In the genomic region with DNA sequence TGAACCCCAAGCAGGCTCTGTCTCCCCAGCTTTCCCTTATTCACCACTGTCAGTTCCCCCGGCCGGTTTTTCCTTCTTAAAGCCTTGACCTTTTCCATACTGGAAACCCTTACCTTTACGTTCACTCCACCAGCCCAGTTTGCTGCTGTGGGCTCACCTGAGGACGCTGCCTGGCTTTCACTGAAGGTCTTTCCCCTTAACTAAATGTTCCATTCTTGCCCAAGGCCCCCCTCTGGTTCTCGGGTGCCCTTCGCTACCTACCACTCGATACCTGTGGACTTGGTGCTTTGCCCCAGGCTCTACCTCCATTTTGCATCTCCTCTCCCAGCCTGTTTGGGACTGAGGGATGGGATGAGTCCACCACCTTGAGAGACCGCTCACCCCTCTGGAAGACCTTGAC, we compare ENCODE assay signal across 8 cellular contexts. TPM values are rescaled to one million over a fixed set of nuclear protein-coding genes. Genes with fewer than 3 reads are reported as not detected.
DNase-seq lines count a peak whose midpoint lies in the region; ATAC-seq and TF ChIP-seq lines count a peak whose summit lies in the region.

No MANE protein-coding gene starts in this region.

- TF ChIP-seq EP300 in upper lobe of left lung (IDR thresholded peaks at IDR 0.05) = no peak

- H3K4me1 ChIP-seq in body of pancreas (peaks cover 34% of the 10 kb centered on the region), lower lobe of right lung (peaks cover 36% of the 10 kb centered on the region), upper lobe of left lung (peaks cover 29 to 51% (median 38%) of the 10 kb centered on the region in 4 donors)

- peaks cover 26% of the 10 kb centered on the region for H3K4me1 Mint-ChIP-seq in activated naive CD4-positive, alpha-beta T cell treated with anti-CD3 and anti-CD28 coated beads, Interleukin-2, amount 50 U/mL, for 24 hours

- peak overlapping the region; percentile 86 for H3K27ac Mint-ChIP-seq in activated naive CD4-positive, alpha-beta T cell treated with anti-CD3 and anti-CD28 coated beads, Interleukin-2, amount 50 U/mL, for 24 hours

- no peaks in the 10 kb centered on the region for H3K27me3 ChIP-seq in body of pancreas
- no peaks in the 10 kb centered on the region for H3K27me3 ChIP-seq in lower lobe of right lung (ENCODE audit: low read depth)
- H3K27me3 ChIP-seq in upper lobe of left lung = no peaks in the 10 kb centered on the region

- WGBS in body of pancreas, 2 donors = 13 to 14% methylated on average over 8 of the region's 8 CpGs
- whole genome bisulfite sequencing in upper lobe of left lung, 2 donors = 14 to 25% methylated on average over 7 to 8 of the region's 8 CpGs

- peaks cover 5% of the 10 kb centered on the region for H3K36me3 Mint-ChIP-seq in activated naive CD4-positive, alpha-beta T cell treated with anti-CD3 and anti-CD28 coated beads, Interleukin-2, amount 50 U/mL, for 24 hours

- H3K9me3 ChIP-seq in body of pancreas (no peaks in the 10 kb centered on the region), lower lobe of right lung (no peaks in the 10 kb centered on the region), upper lobe of left lung (no peaks in the 10 kb centered on the region)

- DNase-seq in activated naive CD4-positive, alpha-beta T cell (lab: John Stamatoyannopoulos, UW) = no peak
- DNase-seq in body of pancreas (no peak), lower lobe of right lung (no peak), upper lobe of left lung (no peak), activated gamma-delta T cell (lab: John Stamatoyannopoulos, UW) (no peak)
- DNase-seq in activated CD4-positive, CD25-positive, alpha-beta regulatory T cell (lab: John Stamatoyannopoulos, UW) = no peak

- peak overlapping the region; percentile 99 for H3K4me3 Mint-ChIP-seq in activated naive CD4-positive, alpha-beta T cell treated with anti-CD3 and anti-CD28 coated beads, Interleukin-2, amount 50 U/mL, for 24 hours

- H3K9me3 Mint-ChIP-seq in activated naive CD4-positive, alpha-beta T cell treated with anti-CD3 and anti-CD28 coated beads, Interleukin-2, amount 50 U/mL, for 24 hours = no peaks in the 10 kb centered on the region

- H3K27ac ChIP-seq in body of pancreas (peak overlapping the region in 3 of 4 donors; percentile 73 to 88 (median 84)), lower lobe of right lung (peak overlapping the region; percentile 93), upper lobe of left lung (peak overlapping the region; percentile 81 to 92 (median 90))

- intact Hi-C loops in body of pancreas (cut with DNase I) (no loop called here), lower lobe of right lung (cut with DNase I) (no loop called here)

- TF ChIP-seq POLR2A in body of pancreas (IDR thresholded peaks at IDR 0.05) (no peak), upper lobe of left lung (IDR thresholded peaks at IDR 0.05) (no peak), GM18505 (IDR thresholded peaks at IDR 0.05; ENCODE audit: borderline replicate concordance, extremely low read depth, insufficient read depth, insufficient read length) (no peak)

- H3K27me3 Mint-ChIP-seq in activated naive CD4-positive, alpha-beta T cell treated with anti-CD3 and anti-CD28 coated beads, Interleukin-2, amount 50 U/mL, for 24 hours = no peaks in the 10 kb centered on the region

- no peak for TF ChIP-seq CTCF in body of pancreas (IDR thresholded peaks at IDR 0.05)
- no peak for TF ChIP-seq CTCF in lower lobe of right lung (IDR thresholded peaks at IDR 0.05)
- no peak for TF ChIP-seq CTCF in upper lobe of left lung (IDR thresholded peaks at IDR 0.05)

- no peak for ATAC-seq in body of pancreas
- ATAC-seq in lower lobe of right lung = no peak
- no peak for ATAC-seq in upper lobe of left lung (ENCODE audit: low FRiP score in 2 of 2)
- no peak for ATAC-seq in GM18505 (IDR thresholded peaks at IDR 0.05; ENCODE audit: unreplicated experiment)

- H3K4me3 ChIP-seq in body of pancreas (peak overlapping the region; percentile 75 to 92), lower lobe of right lung (peak overlapping the region; percentile 99), upper lobe of left lung (peak overlapping the region; percentile 63 to 88 (median 82))

- peaks cover 0 to 11% of the 10 kb centered on the region in 2 donors for H3K36me3 ChIP-seq in body of pancreas (replicated peaks in 1 of 2; ENCODE audit: insufficient read depth in 1 of 2, low read depth in 2 of 2)
- H3K36me3 ChIP-seq in lower lobe of right lung = peaks cover 63% of the 10 kb centered on the region
- H3K36me3 ChIP-seq in upper lobe of left lung = peaks cover 22 to 63% (median 50%) of the 10 kb centered on the region in 4 donors

RNA-seq across cellular contexts. Expression of a gene that starts 0.9 kb away (rescaled TPM):
- total RNA-seq in body of pancreas (10 to 100 TPM; 53.4 to 70.9 TPM), lower lobe of right lung (241 TPM), upper lobe of left lung (100 to 1,000 TPM; 132 to 280 (median 198) TPM)

RNA-seq across cellular contexts. Expression of a gene that starts 10.5 kb away (rescaled TPM):
- total RNA-seq in body of pancreas = 10 to 100 TPM; 41.8 to 46.1 TPM
- total RNA-seq in lower lobe of right lung = 60.7 TPM
- total RNA-seq in upper lobe of left lung = 100 to 1,000 TPM in 1 of 6 donors, 10 to 100 TPM in 5; 52.6 to 184 (median 73.1) TPM

RNA-seq across cellular contexts. Expression of a gene that starts 20.3 kb away (rescaled TPM):
- total RNA-seq in body of pancreas (10 to 100 TPM; 40.0 to 53.4 TPM), lower lobe of right lung (55.1 TPM), upper lobe of left lung (100 to 1,000 TPM in 1 of 6 donors, 10 to 100 TPM in 5; 36.5 to 106 (median 62.8) TPM)

RNA-seq across cellular contexts. Expression of a gene that starts 40.3 kb away (rescaled TPM):
- total RNA-seq in body of pancreas (10 to 100 TPM in 1 of 2 donors, 1 to 10 TPM in 1; 9.9 to 21.8 TPM), lower lobe of right lung (41.9 TPM), upper lobe of left lung (10 to 100 TPM; 31.4 to 37.6 (median 34.2) TPM)

RNA-seq across cellular contexts. Expression of a gene that starts 53.9 kb away (rescaled TPM):
- 10 to 100 TPM in 1 of 2 donors, 1 to 10 TPM in 1; 6.0 to 15.8 TPM for total RNA-seq in body of pancreas
- total RNA-seq in lower lobe of right lung = 0.47 TPM
- total RNA-seq in upper lobe of left lung = 1 to 10 TPM in 2 of 6 donors, under 1 TPM in 3, not detected in 1; 0.17 to 1.2 (median 0.51) TPM
